In the genomic region with DNA sequence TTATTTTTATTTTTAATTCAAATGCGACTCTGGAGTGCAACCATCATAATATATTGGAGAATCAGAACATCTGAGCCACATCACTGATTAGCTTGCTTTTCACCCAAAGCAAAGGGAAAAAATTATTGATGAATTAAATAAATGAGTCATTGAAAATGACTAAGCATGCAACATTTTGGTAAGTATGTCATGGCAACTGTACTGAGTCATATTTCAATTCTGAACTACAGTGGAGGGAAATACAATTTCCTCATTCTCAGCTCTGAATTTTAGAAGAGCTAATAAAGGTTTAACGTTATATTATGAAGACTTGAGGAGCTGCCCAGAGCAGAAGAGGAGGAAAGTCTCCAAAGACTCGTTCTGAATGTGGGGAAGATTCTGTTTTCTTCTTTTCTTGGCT, we compare ENCODE assay signal across 23 cellular contexts.
DNase-seq lines count a peak whose midpoint lies in the region; ATAC-seq, FAIRE-seq and TF ChIP-seq lines count a peak whose summit lies in the region.
"Had no signal": no experiment of that assay in that cellular context is flagged by ENCODE, and none has a peak within 500 bp of the region (broad histone marks: within the 10 kb centered on the region; RNA-seq: fewer than 3 reads in every experiment).

No MANE protein-coding gene starts in this region.

- no peaks in the 10 kb centered on the region for H3K79me2 ChIP-seq in astrocyte (ENCODE audit: insufficient read depth, low read length)

- peaks cover 23% of the 10 kb centered on the region for H3K4me1 Mint-ChIP-seq in astrocyte (ENCODE audit: low read depth, unreplicated experiment)
- H3K4me1 Mint-ChIP-seq: activated naive CD4-positive, alpha-beta T cell treated with anti-CD3 and anti-CD28 coated beads, Interleukin-2, amount 10 ng/mL, durations not matched to agents 7 days and 5 days had no signal

- no peak for TF ChIP-seq POLR2A in body of pancreas (IDR thresholded peaks at IDR 0.05)

- H3K9ac ChIP-seq in astrocyte (ENCODE audit: low read length): no peak overlapping the region
- H3K9ac ChIP-seq: BLaER1 treated with 17β-estradiol and CSF1 and Interleukin-3, amounts not matched to agents 10 nM and 100 nM had no signal

- in situ Hi-C loops in Caki2 (cut with HindIII; ENCODE audit: low pct_unique_long_range_greater_than_20kb, low sequenced_read_pairs): no loop called here

- no peaks in the 10 kb centered on the region for H3K9me3 Mint-ChIP-seq in astrocyte (ENCODE audit: unreplicated experiment)
- H3K9me3 Mint-ChIP-seq: activated naive CD4-positive, alpha-beta T cell treated with anti-CD3 and anti-CD28 coated beads, Interleukin-2, amount 10 ng/mL, durations not matched to agents 7 days and 5 days had no signal

- H3K36me3 ChIP-seq in astrocyte (ENCODE audit: insufficient read depth, low read length) (no peaks in the 10 kb centered on the region), upper lobe of right lung (no peaks in the 10 kb centered on the region), body of pancreas (replicated peaks in 1 of 2; ENCODE audit: insufficient read depth in 1 of 2, low read depth in 2 of 2) (no peaks in the 10 kb centered on the region)
- H3K36me3 ChIP-seq: BLaER1 treated with 17β-estradiol and CSF1 and Interleukin-3, amounts not matched to agents 10 nM and 100 nM; cardiac muscle cell had no signal

- no peak overlapping the region for H2AFZ ChIP-seq in astrocyte (ENCODE audit: low read depth, low read length)

- intact Hi-C loops in upper lobe of right lung (cut with DNase I) (no loop called here), body of pancreas (cut with DNase I) (no loop called here)

- WGBS in body of pancreas, 2 donors: 45 to 56% methylated on average over 3 of the region's 3 CpGs

- H3K4me2 ChIP-seq in astrocyte (ENCODE audit: low read length): peak overlapping the region; percentile 31

- H4K20me1 ChIP-seq in astrocyte (ENCODE audit: insufficient read depth, low read length): no peaks in the 10 kb centered on the region
- H4K20me1 ChIP-seq: BLaER1 treated with 17β-estradiol and CSF1 and Interleukin-3, amounts not matched to agents 10 nM and 100 nM had no signal

- peak overlapping the region; percentile 73 for H3K27ac Mint-ChIP-seq in astrocyte (ENCODE audit: unreplicated experiment)
- H3K27ac Mint-ChIP-seq: activated naive CD4-positive, alpha-beta T cell treated with anti-CD3 and anti-CD28 coated beads, Interleukin-2, amount 10 ng/mL, durations not matched to agents 7 days and 5 days had no signal

- ATAC-seq in GM21619 (IDR thresholded peaks at IDR 0.05; ENCODE audit: unreplicated experiment) (no peak), upper lobe of right lung (no peak), body of pancreas (no peak)
- ATAC-seq: mucosa of descending colon had no signal

- H3K36me3 Mint-ChIP-seq in astrocyte (ENCODE audit: low read depth, unreplicated experiment): no peaks in the 10 kb centered on the region
- H3K36me3 Mint-ChIP-seq: activated naive CD4-positive, alpha-beta T cell treated with anti-CD3 and anti-CD28 coated beads, Interleukin-2, amount 10 ng/mL, durations not matched to agents 7 days and 5 days had no signal

- H3K4me3 ChIP-seq in astrocyte (ENCODE audit: insufficient read depth, low read depth, low read length) (no peak overlapping the region), upper lobe of right lung (no peak overlapping the region), body of pancreas (no peak overlapping the region)
- H3K4me3 ChIP-seq: BLaER1 treated with 17β-estradiol and CSF1 and Interleukin-3, amounts not matched to agents 10 nM and 100 nM; cardiac muscle cell; mucosa of descending colon had no signal

- H3K27ac ChIP-seq in astrocyte (ENCODE audit: low read depth, low read length) (peak overlapping the region; percentile 44), upper lobe of right lung (no peak overlapping the region), body of pancreas (no peak overlapping the region)
- H3K27ac ChIP-seq: cardiac muscle cell had no signal

- H3K9me3 ChIP-seq in astrocyte (ENCODE audit: insufficient read depth, low read depth, low read length) (no peaks in the 10 kb centered on the region), upper lobe of right lung (no peaks in the 10 kb centered on the region), body of pancreas (no peaks in the 10 kb centered on the region)
- H3K9me3 ChIP-seq: mucosa of descending colon had no signal

- peak; percentile 85 for FAIRE-seq in astrocyte (lab: Jason Lieb, UNC)
- FAIRE-seq: kidney had no signal

- no peaks in the 10 kb centered on the region for H3K27me3 Mint-ChIP-seq in astrocyte (ENCODE audit: low read depth, unreplicated experiment)
- H3K27me3 Mint-ChIP-seq: activated naive CD4-positive, alpha-beta T cell treated with anti-CD3 and anti-CD28 coated beads, Interleukin-2, amount 10 ng/mL, durations not matched to agents 7 days and 5 days had no signal

- peak; percentile 5 for DNase-seq in Caki2 (ENCODE audit: low read depth)
- peak; percentile 42 for DNase-seq in LHCN-M2 (ENCODE audit: low read depth)
- DNase-seq in astrocyte (ENCODE audit: low read depth): peak; percentile 60
- DNase-seq in hepatic stellate cell (ENCODE audit: low spot score): peak; percentile 7
- no peak for DNase-seq in upper lobe of right lung
- no peak for DNase-seq in LoVo (ENCODE audit: low spot score)
- no peak for DNase-seq in body of pancreas
- DNase-seq: activated CD4-positive, CD25-positive, alpha-beta regulatory T cell treated with anti-CD3 and anti-CD28 coated beads, Interleukin-2, amount 50 U/mL, for 72 hours; activated naive CD4-positive, alpha-beta T cell treated with anti-CD3 and anti-CD28 coated beads, Interleukin-2, amount 10 ng/mL, durations not matched to agents 7 days and 5 days; DMS79; effector memory CD4-positive, alpha-beta T cell; head of caudate nucleus; Karpas-422; kidney; mucosa of descending colon; NCI-H1694; NCI-H524; occipital lobe; RPMI8226; stimulated activated CD4-positive, alpha-beta T cell treated with anti-CD3 and anti-CD28 coated beads, Interleukin-4, amount 100 ng/mL, for 4 hours had no signal

- H3K4me1 ChIP-seq in astrocyte (ENCODE audit: insufficient read depth, low read length): peaks cover 6% of the 10 kb centered on the region
- H3K4me1 ChIP-seq in upper lobe of right lung: no peaks in the 10 kb centered on the region
- no peaks in the 10 kb centered on the region for H3K4me1 ChIP-seq in body of pancreas

- H3K27me3 ChIP-seq in astrocyte (ENCODE audit: insufficient read depth, low read length) (no peaks in the 10 kb centered on the region), upper lobe of right lung (no peaks in the 10 kb centered on the region), body of pancreas (no peaks in the 10 kb centered on the region)
- H3K27me3 ChIP-seq: BLaER1 treated with 17β-estradiol and CSF1 and Interleukin-3, amounts not matched to agents 10 nM and 100 nM; cardiac muscle cell had no signal

- no peak overlapping the region for H3K4me3 Mint-ChIP-seq in astrocyte (ENCODE audit: unreplicated experiment)
- H3K4me3 Mint-ChIP-seq: activated naive CD4-positive, alpha-beta T cell treated with anti-CD3 and anti-CD28 coated beads, Interleukin-2, amount 10 ng/mL, durations not matched to agents 7 days and 5 days had no signal

- no peak for TF ChIP-seq CTCF in astrocyte (IDR thresholded peaks at IDR 0.05; ENCODE audit: insufficient read depth, low read depth, low read length)
- no peak for TF ChIP-seq CTCF in upper lobe of right lung (IDR thresholded peaks at IDR 0.05)
- no peak for TF ChIP-seq CTCF in body of pancreas (IDR thresholded peaks at IDR 0.05)

Comparison
In these comparisons a context has a peak if more than half of its experiments do, and no peak if none do; other contexts are left out.
1. DNase-seq: peak in Caki2 (single experiment), LHCN-M2 (single experiment), astrocyte (single experiment) and hepatic stellate cell (single experiment); none in upper lobe of right lung (single experiment), LoVo (single experiment) and body of pancreas (0 of 4).